24 cellular contexts compared by ENCODE assay signal in the genomic region with DNA sequence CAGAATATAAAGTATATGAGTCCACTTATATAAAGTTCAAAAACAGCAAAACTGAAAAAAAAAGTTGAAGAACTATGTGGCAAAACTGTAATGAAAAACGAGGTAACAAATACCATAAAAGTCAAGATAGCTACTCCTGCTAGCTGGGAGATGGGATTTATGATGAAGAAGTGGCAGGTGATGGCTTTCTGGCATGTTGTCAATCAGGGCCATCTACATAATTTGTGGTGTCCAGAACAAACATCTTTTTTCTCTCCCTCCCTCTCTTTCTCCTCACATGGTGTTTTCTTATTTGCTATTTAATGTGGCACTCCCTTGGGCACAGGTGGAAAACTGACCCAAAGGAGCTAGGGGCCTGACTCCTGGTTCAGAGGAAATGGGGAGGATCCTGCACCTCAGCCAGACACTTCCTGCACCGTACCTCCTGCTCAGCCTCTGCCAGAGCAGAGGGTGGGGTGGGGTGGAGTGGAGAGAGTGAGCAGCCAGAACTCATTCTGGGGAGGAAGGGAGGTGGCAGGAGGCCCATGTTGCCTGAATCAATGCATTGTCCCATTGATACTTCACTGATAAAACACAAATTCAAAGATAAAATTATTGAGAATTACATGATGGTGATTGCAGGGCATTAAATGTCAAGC. TPM values are rescaled to one million over a fixed set of nuclear protein-coding genes. Genes with fewer than 3 reads are reported as not detected.
DNase-seq lines count a peak whose midpoint lies in the region; ATAC-seq, FAIRE-seq and TF ChIP-seq lines count a peak whose summit lies in the region.
"Had no signal": no experiment of that assay in that cellular context is flagged by ENCODE, and none has a peak within 500 bp of the region (broad histone marks: within the 10 kb centered on the region; RNA-seq: fewer than 3 reads in every experiment).

No MANE protein-coding gene starts in this region.

- no peak overlapping the region for H3K4me3 Mint-ChIP-seq in T-helper 17 cell
- H3K4me3 Mint-ChIP-seq: dendritic cell treated with granulocyte-macrophage colony-stimulating factor and Interleukin-4, amounts not matched to agents 40 ng/mL and 50 ng/mL, for 4 days had no signal

- H3K4me1 ChIP-seq in HEK293 (ENCODE audit: control insufficient read depth, insufficient read depth, low read length) = no peaks in the 10 kb centered on the region
- peaks cover 15% of the 10 kb centered on the region for H3K4me1 ChIP-seq in keratinocyte (ENCODE audit: control insufficient read depth, extremely low read depth, insufficient read depth, low read length)
- peaks cover 0 to 9% of the 10 kb centered on the region in 2 donors for H3K4me1 ChIP-seq in uterus

- H3K36me3 Mint-ChIP-seq in T-helper 17 cell (ENCODE audit: low read depth) = no peaks in the 10 kb centered on the region
- H3K36me3 Mint-ChIP-seq: naive B cell had no signal

- H3K36me3 ChIP-seq in HEK293 (ENCODE audit: control insufficient read depth in 2 of 2, insufficient read depth in 1 of 2, low read length in 2 of 2) (no peaks in the 10 kb centered on the region), keratinocyte (ENCODE audit: control insufficient read depth in 2 of 2, extremely low read depth in 1 of 2, insufficient read depth in 2 of 2, low read length in 2 of 2) (no peaks in the 10 kb centered on the region), uterus (no peaks in the 10 kb centered on the region)

- DNase-seq in DMS 273 (lab: John Stamatoyannopoulos, UW; ENCODE audit: unreplicated experiment) (peak; percentile 1), DMS 273 treated with DMSO at 0.1 percent for 48 hours (lab: John Stamatoyannopoulos, UW) (no peak), T-helper 17 cell (no peak), keratinocyte (ENCODE audit: low read depth, low spot score) (no peak), uterus (no peak)
- DNase-seq: activated CD8-positive, alpha-beta memory T cell treated with anti-CD3 and anti-CD28 coated beads, Interleukin-2, amount 50 U/mL, for 48 hours; GM23248; left cardiac atrium; mesendoderm; naive B cell; NCI-H1436; NCI-H524 treated with DMSO at 0.1 percent for 48 hours; occipital lobe; stimulated activated CD4-positive, alpha-beta T cell treated with anti-CD3 and anti-CD28 coated beads, Interleukin-4, amount 100 ng/mL, for 1 hour; stimulated activated naive CD4-positive, alpha-beta T cell treated with Interleukin-2 at 50 U/mL for 16 hours had no signal

- H3K9ac ChIP-seq in keratinocyte (ENCODE audit: control insufficient read depth, extremely low read depth, insufficient read depth, low read length) = no peak overlapping the region
- H3K9ac ChIP-seq: GM23248 had no signal

- peak overlapping the region; percentile 47 for H2AFZ ChIP-seq in keratinocyte (ENCODE audit: control insufficient read depth, low read length)
- H2AFZ ChIP-seq: GM23248 had no signal

- H3K27ac ChIP-seq in HEK293 (ENCODE audit: extremely low read depth, low read depth, low read length) = no peak overlapping the region
- H3K27ac ChIP-seq in keratinocyte (ENCODE audit: control insufficient read depth, insufficient read depth, low read length) = no peak overlapping the region
- no peak overlapping the region for H3K27ac ChIP-seq in uterus
- H3K27ac ChIP-seq: 22Rv1, GM23248, HL-60 had no signal

- no peaks in the 10 kb centered on the region for H3K79me2 ChIP-seq in keratinocyte (ENCODE audit: control insufficient read depth, insufficient read depth, low read length)

- H3K27me3 ChIP-seq in keratinocyte (ENCODE audit: control insufficient read depth, extremely low read depth, insufficient read depth, low read length) (no peaks in the 10 kb centered on the region), uterus (no peaks in the 10 kb centered on the region)

- no peaks in the 10 kb centered on the region for H4K20me1 ChIP-seq in keratinocyte (ENCODE audit: control insufficient read depth, extremely low read depth, insufficient read depth, low read length)

- no peak for FAIRE-seq in keratinocyte (lab: Jason Lieb, UNC)
- FAIRE-seq: HepG2 had no signal

- H3K9me1 ChIP-seq in keratinocyte (ENCODE audit: control insufficient read depth, extremely low read depth, insufficient read depth, low read length) = no peaks in the 10 kb centered on the region

- TF ChIP-seq CTCF in HEK293 (tag by site-specific recombination; IDR thresholded peaks at IDR 0.05) = no peak
- TF ChIP-seq CTCF in keratinocyte (optimal IDR thresholded peaks at IDR 0.05 in 1 of 3, IDR thresholded peaks at IDR 0.05 in 1 of 3, conservative IDR thresholded peaks at IDR 0.05 in 1 of 3; ENCODE audit: extremely low read depth in 1 of 3, insufficient read depth in 2 of 3, low read length in 3 of 3) = no peak
- TF ChIP-seq CTCF in uterus (IDR thresholded peaks at IDR 0.05) = no peak

- peak overlapping the region; percentile 14 for H3K27ac Mint-ChIP-seq in T-helper 17 cell
- H3K27ac Mint-ChIP-seq: dendritic cell treated with granulocyte-macrophage colony-stimulating factor and Interleukin-4, amounts not matched to agents 40 ng/mL and 50 ng/mL, for 4 days had no signal

- H3K4me1 Mint-ChIP-seq in T-helper 17 cell = peaks cover 20% of the 10 kb centered on the region

- H3K27me3 Mint-ChIP-seq in T-helper 17 cell = no peaks in the 10 kb centered on the region
- H3K27me3 Mint-ChIP-seq: dendritic cell treated with granulocyte-macrophage colony-stimulating factor and Interleukin-4, amounts not matched to agents 40 ng/mL and 50 ng/mL, for 4 days; naive B cell had no signal

- ATAC-seq in T-helper 17 cell = no peak
- no peak for ATAC-seq in GM21515 (IDR thresholded peaks at IDR 0.05; ENCODE audit: unreplicated experiment)
- no peak for ATAC-seq in HG02571 (IDR thresholded peaks at IDR 0.05; ENCODE audit: unreplicated experiment)
- ATAC-seq: HepG2, left cardiac atrium had no signal

- POLR2A ChIA-PET in HEK293 (lab: Yijun Ruan, JAX) = interaction anchor here (1.3 kb wide), 1 partner anchor 31 kb away, joined by 4 read pairs; a partner anchor contains a TSS

- H3K9me3 ChIP-seq in HEK293 (ENCODE audit: control insufficient read depth, insufficient read depth, low read depth, low read length) = no peaks in the 10 kb centered on the region
- no peaks in the 10 kb centered on the region for H3K9me3 ChIP-seq in T-helper 17 cell (ENCODE audit: control insufficient read depth, low read length, poor library complexity, severe bottlenecking)
- no peaks in the 10 kb centered on the region for H3K9me3 ChIP-seq in keratinocyte (ENCODE audit: control insufficient read depth, low read depth, low read length)
- no peaks in the 10 kb centered on the region for H3K9me3 ChIP-seq in uterus

- H3K4me2 ChIP-seq in keratinocyte (ENCODE audit: control insufficient read depth, extremely low read depth, insufficient read depth, low read depth, low read length) = no peak overlapping the region

- dilution Hi-C loops in keratinocyte (cut with MboI; ENCODE audit: extremely low pct_ligation_motif_present, low sequenced_read_pairs) = no loop called here

- CTCF ChIA-PET in HEK293 (lab: Yijun Ruan, JAX) = no interaction called here

- intact Hi-C loops in uterus (cut with DNase I; ENCODE audit: low total_unique reads) = loop anchor here (5.0 kb wide), 1 partner anchor 33 kb away; a partner anchor contains a TSS

- H3K4me3 ChIP-seq in HEK293 (ENCODE audit: low read depth, low read length) (no peak overlapping the region), keratinocyte (ENCODE audit: control insufficient read depth in 2 of 3, extremely low read depth in 1 of 3, insufficient read depth in 2 of 3, low read depth in 1 of 3, low read length in 3 of 3) (no peak overlapping the region), uterus (no peak overlapping the region)
- H3K4me3 ChIP-seq: GM23248 had no signal

- no peak for TF ChIP-seq POLR2A in uterus (IDR thresholded peaks at IDR 0.05)

TF ChIP-seq in HEK293, 187 proteins besides CTCF, POLR2A, EP300 and RAD21 (continues in another document):
- TF ChIP-seq HOXD13 (CRISPR knock-in tag; IDR thresholded peaks at IDR 0.05; ENCODE audit: borderline replicate concordance) (no peak), ZNF600 (tag by site-specific recombination; IDR thresholded peaks at IDR 0.05) (0 out of 2 replicates have a peak, but pooled peaks have one; percentile 44)

RNA-seq across cellular contexts. Expression of a gene that starts 5.3 kb away (rescaled TPM):
- total RNA-seq in T-helper 17 cell (1 to 10 TPM; 4.0 to 5.3 TPM), uterus (10 to 100 TPM; 15.1 to 58.5 (median 25.7) TPM)
- polyA plus RNA-seq in keratinocyte = 4.2 to 12.9 TPM (median 4.9 TPM) in 3 replicates
- 0.49 TPM for polyA plus RNA-seq in keratinocyte (2011; ENCODE audit: low read depth)
- 5.3 and 6.7 TPM in 2 replicates for polyA plus RNA-seq in keratinocyte (2011; cell fraction: cytosol; rRNA removed)
- 2.2 and 5.1 TPM in 2 replicates for polyA plus RNA-seq in keratinocyte (2011; cell fraction: nucleus; rRNA removed)
- 3.5 and 6.7 TPM in 2 replicates for polyA plus RNA-seq in keratinocyte (2012; ENCODE audit: low replicate concordance)
- polyA minus RNA-seq in keratinocyte = 0.39 to 1.1 TPM (median 0.89 TPM) in 3 replicates
- polyA minus RNA-seq in keratinocyte (2011; cell fraction: cytosol; rRNA and poly(A)+ RNA removed) = not detected
- 0.53 and 1.7 TPM in 2 replicates for polyA minus RNA-seq in keratinocyte (2011; cell fraction: nucleus; rRNA and poly(A)+ RNA removed)

RNA-seq across cellular contexts. Expression of a gene that starts 31.3 kb away (rescaled TPM):
- total RNA-seq in T-helper 17 cell = 100 to 1,000 TPM; 131 to 139 TPM
- 7.7 to 55.9 TPM (median 40.5 TPM) in 3 replicates for polyA plus RNA-seq in keratinocyte
- polyA plus RNA-seq in keratinocyte (2011; ENCODE audit: low read depth) = 34.5 TPM
- 13.5 and 18.7 TPM in 2 replicates for polyA plus RNA-seq in keratinocyte (2011; cell fraction: cytosol; rRNA removed)
- polyA plus RNA-seq in keratinocyte (2011; cell fraction: nucleus; rRNA removed) = 8.2 and 14.0 TPM in 2 replicates
- polyA plus RNA-seq in keratinocyte (2012; ENCODE audit: low replicate concordance) = 21.0 and 38.6 TPM in 2 replicates
- 0.36 to 6.8 TPM (median 1.9 TPM) in 3 replicates for polyA minus RNA-seq in keratinocyte
- polyA minus RNA-seq in keratinocyte (2011; cell fraction: cytosol; rRNA and poly(A)+ RNA removed) = 3.1 TPM
- polyA minus RNA-seq in keratinocyte (2011; cell fraction: nucleus; rRNA and poly(A)+ RNA removed) = 2.2 and 3.3 TPM in 2 replicates
- 100 to 1,000 TPM in 1 of 4 donors, 10 to 100 TPM in 3; 19.4 to 194 (median 74.3) TPM for total RNA-seq in uterus

RNA-seq across cellular contexts. Expression of a gene that starts 33.4 kb away (rescaled TPM):
- total RNA-seq in T-helper 17 cell (not detected), uterus (1 to 10 TPM in 3 of 4 donors, not detected in 1; 1.3 to 4.1 (median 1.8) TPM)
- not detected in 3 replicates for polyA plus RNA-seq in keratinocyte
- polyA plus RNA-seq in keratinocyte (2011; ENCODE audit: low read depth) = not detected
- polyA plus RNA-seq in keratinocyte (2011; cell fraction: cytosol; rRNA removed) = not detected in 2 replicates
- not detected in 2 replicates for polyA plus RNA-seq in keratinocyte (2011; cell fraction: nucleus; rRNA removed)
- not detected in 2 replicates for polyA plus RNA-seq in keratinocyte (2012; ENCODE audit: low replicate concordance)
- polyA minus RNA-seq in keratinocyte = not detected in 3 replicates
- polyA minus RNA-seq in keratinocyte (2011; cell fraction: cytosol; rRNA and poly(A)+ RNA removed) = not detected
- polyA minus RNA-seq in keratinocyte (2011; cell fraction: nucleus; rRNA and poly(A)+ RNA removed) = not detected in 2 replicates
- total RNA-seq: HepG2, M059J, renal cortical epithelial cell had no signal
- polyA plus RNA-seq: HepG2 had no signal
